10 cellular contexts compared by ENCODE assay signal in genomic region chr19:13398780-13399726, GRCh38.
DNase-seq lines count a peak whose midpoint lies in the region; ATAC-seq and TF ChIP-seq lines count a peak whose summit lies in the region.
"Had no signal": no experiment of that assay in that cellular context is flagged by ENCODE, and none has a peak within 500 bp of the region (broad histone marks: within the 10 kb centered on the region; RNA-seq: fewer than 3 reads in every experiment).

No MANE protein-coding gene starts in this region.

- no peaks in the 10 kb centered on the region for H3K36me3 ChIP-seq in BJ (ENCODE audit: control insufficient read depth, insufficient read depth, low read length)
- no peaks in the 10 kb centered on the region for H3K36me3 ChIP-seq in brain microvascular endothelial cell (replicated peaks)

- ATAC-seq in HG03039 (IDR thresholded peaks at IDR 0.05; ENCODE audit: unreplicated experiment) (no peak), GM21390 (IDR thresholded peaks at IDR 0.05; ENCODE audit: unreplicated experiment) (no peak)
- ATAC-seq: HepG2 had no signal

- H3K27me3 ChIP-seq in BJ (ENCODE audit: control insufficient read depth, insufficient read depth, low read length) (no peaks in the 10 kb centered on the region), brain microvascular endothelial cell (replicated peaks) (no peaks in the 10 kb centered on the region)

- DNase-seq in BJ (ENCODE audit: low read depth) (peak; percentile 67), NB4 (ENCODE audit: low read depth) (peak; percentile 19), brain microvascular endothelial cell (peak; percentile 74), kidney glomerular epithelial cell (lab: John Stamatoyannopoulos, UW) (peak; percentile 93), NCI-H146 (lab: John Stamatoyannopoulos, UW) (no peak)
- DNase-seq in activated T-cell treated with anti-CD3 and anti-CD28 coated beads, Interleukin-2, amount 50 U/mL, for 1 hour = no peak
- DNase-seq: hippocampal formation had no signal

- TF ChIP-seq POLR2A in NB4 (IDR thresholded peaks at IDR 0.05; ENCODE audit: extremely low read depth, insufficient read length) = no peak

- H3K4me3 ChIP-seq in BJ (ENCODE audit: low read depth, low read length) (no peak overlapping the region), NB4 (ENCODE audit: low read depth, low read length) (no peak overlapping the region), brain microvascular endothelial cell (ENCODE audit: low read depth, low read length) (no peak overlapping the region)

- peak overlapping the region; percentile 77 for H3K27ac ChIP-seq in brain microvascular endothelial cell

- CTCF ChIA-PET in BJ (lab: Yijun Ruan, JAX) = interaction anchor here (0.6 to 1.2 kb wide), 5 partner anchors 13 to 62 kb away, joined by 3 to 4 read pairs (median 3); no protein-coding TSS in a partner anchor

- POLR2A ChIA-PET in BJ (lab: Charles Lee) = interaction anchor here (0.5 to 0.6 kb wide), 2 partner anchors 116 to 204 kb away, joined by 7 to 14 read pairs; no protein-coding TSS in a partner anchor

- in situ Hi-C loops in brain microvascular endothelial cell (cut with HindIII; ENCODE audit: low pct_ligation_motif_present, low sequenced_read_pairs) = no loop called here

- TF ChIP-seq CTCF in BJ (IDR thresholded peaks at IDR 0.05; ENCODE audit: insufficient read depth, low read depth, low read length) = no peak
- TF ChIP-seq CTCF in NB4 (IDR thresholded peaks at IDR 0.05; ENCODE audit: low read depth, low read length) = no peak
- no peak for TF ChIP-seq CTCF in brain microvascular endothelial cell (IDR thresholded peaks at IDR 0.05; ENCODE audit: low read depth, low read length, missing control alignments)

Comparison
In these comparisons a context has a peak if more than half of its experiments do, and no peak if none do; other contexts are left out.
1. DNase-seq: peak in BJ (single experiment), NB4 (single experiment), brain microvascular endothelial cell (single experiment) and kidney glomerular epithelial cell (single experiment); none in NCI-H146 (single experiment) and activated T-cell treated with anti-CD3 and anti-CD28 coated beads, Interleukin-2, amount 50 U/mL, for 1 hour (single experiment).